ENCODE assay signal across 9 cellular contexts in the genomic region with DNA sequence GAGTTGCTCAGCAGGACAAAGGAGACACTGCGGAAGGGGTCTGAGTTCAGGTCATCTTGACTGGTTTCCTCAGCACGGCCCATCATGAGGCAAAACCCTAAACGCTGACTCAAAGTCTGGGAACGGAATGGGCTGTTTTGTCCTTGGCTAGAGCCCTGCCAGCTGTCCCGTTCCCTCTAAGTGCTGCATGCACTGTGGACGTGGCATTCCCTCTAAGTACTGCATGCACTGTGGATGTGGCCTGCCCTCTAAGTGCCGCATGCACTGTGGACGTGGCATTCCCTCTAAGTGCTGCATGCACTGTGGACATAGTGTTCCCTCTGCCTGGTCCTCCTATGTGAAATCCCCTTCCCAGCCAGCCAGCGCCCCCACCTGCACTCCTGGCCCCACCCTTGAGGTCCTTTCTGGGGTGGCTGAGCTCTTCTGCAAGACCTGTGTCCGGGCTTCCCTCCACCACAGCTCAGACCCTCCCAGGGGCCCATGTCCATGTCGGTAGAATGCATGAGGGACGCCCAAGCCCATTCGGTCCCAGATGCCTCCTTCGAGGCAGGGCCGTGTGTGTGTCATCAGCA. TPM values are rescaled to one million over a fixed set of nuclear protein-coding genes. Genes with fewer than 3 reads are reported as not detected.
DNase-seq lines count a peak whose midpoint lies in the region; ATAC-seq and TF ChIP-seq lines count a peak whose summit lies in the region.
"Had no signal": no experiment of that assay in that cellular context is flagged by ENCODE, and none has a peak within 500 bp of the region (broad histone marks: within the 10 kb centered on the region; RNA-seq: fewer than 3 reads in every experiment).

No MANE protein-coding gene starts in this region.

- TF ChIP-seq CTCF in Caco-2 (IDR thresholded peaks at IDR 0.05; ENCODE audit: insufficient read depth in 1 of 2, low read depth in 1 of 2, low read length in 1 of 2, severe bottlenecking in 1 of 2, unreplicated experiment in 1 of 2) (no peak), osteoblast (IDR thresholded peaks at IDR 0.05; ENCODE audit: extremely low read depth, low read depth, low read length) (no peak)

- no peak overlapping the region for H3K9ac ChIP-seq in adipocyte (ENCODE audit: low read length)

- H3K27me3 Mint-ChIP-seq in Caco-2 (ENCODE audit: insufficient read depth, unreplicated experiment): no peaks in the 10 kb centered on the region
- H3K27me3 Mint-ChIP-seq in stimulated activated naive B cell treated with anti-CD40 and anti-IgM and Interleukin-4, amounts not matched to agents 10 μg/mL and 1 μg/mL and 100 μg/mL, for 72 hours: no peaks in the 10 kb centered on the region

- no peaks in the 10 kb centered on the region for H3K27me3 ChIP-seq in Caco-2 (replicated peaks; ENCODE audit: control insufficient read depth, insufficient read depth, low read length)
- H3K27me3 ChIP-seq in adipocyte (replicated peaks; ENCODE audit: control insufficient read depth, insufficient read depth, low read length): no peaks in the 10 kb centered on the region
- H3K27me3 ChIP-seq in osteoblast (ENCODE audit: insufficient read depth, low read length): no peaks in the 10 kb centered on the region

- POLR2A ChIA-PET in Caco-2 (lab: Charles Lee): no interaction called here

- H3K36me3 Mint-ChIP-seq in Caco-2 (ENCODE audit: insufficient read depth, unreplicated experiment): peaks cover 6% of the 10 kb centered on the region
- H3K36me3 Mint-ChIP-seq in stimulated activated naive B cell treated with anti-CD40 and anti-IgM and Interleukin-4, amounts not matched to agents 10 μg/mL and 1 μg/mL and 100 μg/mL, for 72 hours: peaks cover 21 to 23% of the 10 kb centered on the region in 2 donors

- no TSS peak for BruUV-seq in Caco-2 (replicated peaks; lab: Mats Ljungman, UMichigan)

- peak; percentile 46 for ATAC-seq in left ventricle myocardium superior
- no peak for ATAC-seq in stimulated activated naive B cell treated with anti-CD40 and anti-IgM and Interleukin-4, amounts not matched to agents 10 μg/mL and 1 μg/mL and 100 μg/mL, for 72 hours (replicated peaks)

- intact Hi-C loops in Caco-2 (cut with micrococcal nuclease; ENCODE audit: unreplicated experiment) (no loop called here), left ventricle myocardium superior (cut with micrococcal nuclease) (no loop called here)

- no peaks in the 10 kb centered on the region for H3K9me3 ChIP-seq in Caco-2
- no peaks in the 10 kb centered on the region for H3K9me3 ChIP-seq in adipocyte (ENCODE audit: control insufficient read depth, low read length)
- no peaks in the 10 kb centered on the region for H3K9me3 ChIP-seq in osteoblast (ENCODE audit: low read depth, low read length)

- no peak overlapping the region for H3K4me3 ChIP-seq in Caco-2 (ENCODE audit: low read depth, low read length)
- H3K4me3 ChIP-seq in adipocyte (ENCODE audit: low read length): peak overlapping the region; percentile 26
- H3K4me3 ChIP-seq in osteoblast (ENCODE audit: insufficient read depth, low read length): peak overlapping the region; percentile 55

- peaks cover 20% of the 10 kb centered on the region for H3K4me1 Mint-ChIP-seq in Caco-2 (ENCODE audit: low read depth, unreplicated experiment)
- H3K4me1 Mint-ChIP-seq in stimulated activated naive B cell treated with anti-CD40 and anti-IgM and Interleukin-4, amounts not matched to agents 10 μg/mL and 1 μg/mL and 100 μg/mL, for 72 hours: peaks cover 3% of the 10 kb centered on the region in 2 donors

- H4K20me1 ChIP-seq in osteoblast (ENCODE audit: insufficient read depth, low read length): no peaks in the 10 kb centered on the region

- H3K79me2 ChIP-seq in osteoblast (ENCODE audit: insufficient read depth, low read length): no peaks in the 10 kb centered on the region

- peak overlapping the region; percentile 75 for H3K4me3 Mint-ChIP-seq in Caco-2 (ENCODE audit: unreplicated experiment)
- no peak overlapping the region for H3K4me3 Mint-ChIP-seq in stimulated activated naive B cell treated with anti-CD40 and anti-IgM and Interleukin-4, amounts not matched to agents 10 μg/mL and 1 μg/mL and 100 μg/mL, for 72 hours

- peak overlapping the region; percentile 66 for H2AFZ ChIP-seq in osteoblast (ENCODE audit: low read length)

- no peaks in the 10 kb centered on the region for H3K9me3 Mint-ChIP-seq in Caco-2 (ENCODE audit: unreplicated experiment)
- H3K9me3 Mint-ChIP-seq in stimulated activated naive B cell treated with anti-CD40 and anti-IgM and Interleukin-4, amounts not matched to agents 10 μg/mL and 1 μg/mL and 100 μg/mL, for 72 hours: no peaks in the 10 kb centered on the region

- H3K36me3 ChIP-seq in Caco-2 (ENCODE audit: control insufficient read depth, insufficient read depth, low read length): no peaks in the 10 kb centered on the region
- H3K36me3 ChIP-seq in adipocyte (ENCODE audit: control insufficient read depth, insufficient read depth, low read length, severe bottlenecking): no peaks in the 10 kb centered on the region
- no peaks in the 10 kb centered on the region for H3K36me3 ChIP-seq in osteoblast (ENCODE audit: insufficient read depth, low read length)

- no peak for DNase-seq in Caco-2
- no peak for DNase-seq in adipocyte (ENCODE audit: low read depth)
- peak; percentile 66 for DNase-seq in left ventricle myocardium superior
- peak; percentile 66 for DNase-seq in osteoblast (ENCODE audit: insufficient read length, low spot score, missing footprints)
- DNase-seq in epidermal melanocyte (ENCODE audit: insufficient read length, low spot score): no peak
- no peak for DNase-seq in SW480 (ENCODE audit: low spot score)
- DNase-seq in stimulated activated naive B cell treated with anti-CD40 and anti-IgM and Interleukin-4, amounts not matched to agents 10 μg/mL and 1 μg/mL and 100 μg/mL, for 72 hours: no peak
- no peak for DNase-seq in NCI-H226
- DNase-seq: activated T-cell treated with anti-CD3 and anti-CD28 coated beads for 4 hours had no signal

- H3K27ac ChIP-seq in osteoblast (ENCODE audit: low read depth, low read length): no peak overlapping the region

- no peak overlapping the region for H3K27ac Mint-ChIP-seq in Caco-2 (ENCODE audit: unreplicated experiment)
- no peak overlapping the region for H3K27ac Mint-ChIP-seq in stimulated activated naive B cell treated with anti-CD40 and anti-IgM and Interleukin-4, amounts not matched to agents 10 μg/mL and 1 μg/mL and 100 μg/mL, for 72 hours

- H3K4me1 ChIP-seq in Caco-2: peaks cover 7% of the 10 kb centered on the region; the same call in 1 of the 2 replicates
- peaks cover 46% of the 10 kb centered on the region for H3K4me1 ChIP-seq in adipocyte (ENCODE audit: control insufficient read depth, insufficient read depth, low read length)
- H3K4me1 ChIP-seq in osteoblast (ENCODE audit: insufficient read depth, low read length): peaks cover 10% of the 10 kb centered on the region

- CTCF ChIA-PET in Caco-2 (lab: Charles Lee): interaction anchor here (0.8 kb wide), 1 partner anchor 24 kb away, joined by 3 read pairs; no protein-coding TSS in a partner anchor

- H3K4me2 ChIP-seq in osteoblast (ENCODE audit: insufficient read depth, low read length): peak overlapping the region; percentile 76

RNA-seq across cellular contexts. Expression of a gene that starts 36.7 kb away (rescaled TPM):
- total RNA-seq in Caco-2 (2022) (34.7 and 39.2 TPM in 2 replicates), left ventricle myocardium superior (48.7 TPM), osteoblast (31.8 and 32.6 TPM in 2 replicates)

Comparison
In these comparisons a context has a peak if more than half of its experiments do, and no peak if none do; other contexts are left out.
1. DNase-seq: peak in left ventricle myocardium superior (single experiment) and osteoblast (single experiment); none in Caco-2 (0 of 2), adipocyte (single experiment), epidermal melanocyte (single experiment), SW480 (single experiment), stimulated activated naive B cell treated with anti-CD40 and anti-IgM and Interleukin-4, amounts not matched to agents 10 μg/mL and 1 μg/mL and 100 μg/mL, for 72 hours (single experiment) and NCI-H226 (single experiment).